Comparison of ENCODE assay signal across 19 cellular contexts in genomic region chr7:46583606-46584005, GRCh38.
DNase-seq lines count a peak whose midpoint lies in the region; ATAC-seq and TF ChIP-seq lines count a peak whose summit lies in the region.
"Had no signal": no experiment of that assay in that cellular context is flagged by ENCODE, and none has a peak within 500 bp of the region (broad histone marks: within the 10 kb centered on the region; RNA-seq: fewer than 3 reads in every experiment).

No MANE protein-coding gene starts in this region.

- DNase-seq in EL (peak; percentile 48), NCI-H460 (ENCODE audit: extremely low read depth, low read depth) (peak; percentile 51), fibroblast of mammary gland (ENCODE audit: low read depth) (peak; percentile 81), gastrocnemius medialis (peak in 1 of 2 donors; percentile 36), NCI-H1436 treated with DMSO at 0.1 percent for 48 hours (lab: John Stamatoyannopoulos, UW) (no peak), left lung (no peak)
- DNase-seq: activated effector memory CD4-positive, alpha-beta T cell treated with anti-CD3 and anti-CD28 coated beads, Interleukin-2, amount 50 U/mL, for 16 hours; aorta; CD4-positive, CD25-positive, alpha-beta regulatory T cell; esophagus squamous epithelium; IMR-90; NCI-H2107; right lobe of liver; SHP77; stimulated activated CD4-positive, alpha-beta T cell treated with anti-CD3 and anti-CD28 coated beads, Interleukin-4, amount 100 ng/mL, for 4 hours; tibial artery had no signal

- no peak overlapping the region for H3K4me3 ChIP-seq in fibroblast of mammary gland (ENCODE audit: control insufficient read depth, low read depth, low read length)
- H3K4me3 ChIP-seq in gastrocnemius medialis, result no peak overlapping the region
- H3K4me3 ChIP-seq in left lung, result no peak overlapping the region
- H3K4me3 ChIP-seq: esophagus squamous epithelium, HAP-1, right lobe of liver, tibial artery had no signal

- H3K36me3 ChIP-seq in gastrocnemius medialis (no peaks in the 10 kb centered on the region), left lung (no peaks in the 10 kb centered on the region)
- H3K36me3 ChIP-seq: esophagus squamous epithelium, HAP-1, right lobe of liver, tibial artery had no signal

- no peak for TF ChIP-seq CTCF in fibroblast of mammary gland (conservative IDR thresholded peaks at IDR 0.05; ENCODE audit: control insufficient read depth, insufficient read depth, low read depth, low read length)
- no peak for TF ChIP-seq CTCF in gastrocnemius medialis (IDR thresholded peaks at IDR 0.05 in 4 of 5, conservative IDR thresholded peaks at IDR 0.05 in 1 of 5)
- no peak for TF ChIP-seq CTCF in left lung (IDR thresholded peaks at IDR 0.05)

- intact Hi-C loops in gastrocnemius medialis (cut with DNase I; ENCODE audit: low total_unique reads), result loop anchor here (2.0 to 10.0 kb wide), 2 partner anchors 17 to 661 kb away; no protein-coding TSS in a partner anchor
- intact Hi-C loops in left lung (cut with DNase I), result no loop called here

- H3K4me1 ChIP-seq in gastrocnemius medialis (no peaks in the 10 kb centered on the region), left lung (no peaks in the 10 kb centered on the region)
- H3K4me1 ChIP-seq: esophagus squamous epithelium, HAP-1, right lobe of liver, tibial artery had no signal

- H3K9me3 ChIP-seq in gastrocnemius medialis (no peaks in the 10 kb centered on the region), left lung (peaks cover 0 to 4% of the 10 kb centered on the region in 2 donors)
- H3K9me3 ChIP-seq: esophagus squamous epithelium, HAP-1, right lobe of liver, tibial artery had no signal

- H3K27ac ChIP-seq in gastrocnemius medialis (peak overlapping the region in 2 of 4 donors; percentile 30 to 46), left lung (no peak overlapping the region)
- H3K27ac ChIP-seq: right lobe of liver, tibial artery had no signal

- peak; percentile 89 to 94 for ATAC-seq in gastrocnemius medialis
- ATAC-seq in HG02981 (IDR thresholded peaks at IDR 0.05; ENCODE audit: unreplicated experiment), result no peak
- no peak for ATAC-seq in left lung
- ATAC-seq in HG02623 (IDR thresholded peaks at IDR 0.05; ENCODE audit: unreplicated experiment), result no peak
- ATAC-seq: right lobe of liver had no signal

- H3K27me3 ChIP-seq in gastrocnemius medialis (no peaks in the 10 kb centered on the region), left lung (no peaks in the 10 kb centered on the region)
- H3K27me3 ChIP-seq: esophagus squamous epithelium, right lobe of liver, tibial artery had no signal

- in situ Hi-C loops in gastrocnemius medialis (cut with MboI; ENCODE audit: low sequenced_read_pairs in 4 of 4), result no loop called here

- TF ChIP-seq POLR2A in gastrocnemius medialis (IDR thresholded peaks at IDR 0.05), result no peak

Comparison
In these comparisons a context has a peak if more than half of its experiments do, and no peak if none do; other contexts are left out.
1. DNase-seq: peak in EL (single experiment), NCI-H460 (single experiment) and fibroblast of mammary gland (single experiment); none in NCI-H1436 treated with DMSO at 0.1 percent for 48 hours (single experiment) and left lung (0 of 2).
2. ATAC-seq: peak in gastrocnemius medialis (2 of 2); none in HG02981 (single experiment), left lung (single experiment) and HG02623 (single experiment).